1 cellular context compared by ENCODE assay signal in genomic region chr1:6956488-6957159, GRCh38.
TF ChIP-seq lines count a peak whose summit lies in the region.

No MANE protein-coding gene starts in this region.

TF ChIP-seq in HEK293, 187 proteins besides CTCF, POLR2A, EP300 and RAD21 (continued from another document):
- TF ChIP-seq ZNF26 (tag by site-specific recombination; IDR thresholded peaks at IDR 0.05) (no peak), ZNF629 (tag by site-specific recombination; IDR thresholded peaks at IDR 0.05) (peak; percentile 70), FEZF1 (tag by site-specific recombination; IDR thresholded peaks at IDR 0.05) (peak; percentile 62; the same call in 1 of the 2 replicates)
